ENCODE assay signal across 21 cellular contexts in the genomic region with DNA sequence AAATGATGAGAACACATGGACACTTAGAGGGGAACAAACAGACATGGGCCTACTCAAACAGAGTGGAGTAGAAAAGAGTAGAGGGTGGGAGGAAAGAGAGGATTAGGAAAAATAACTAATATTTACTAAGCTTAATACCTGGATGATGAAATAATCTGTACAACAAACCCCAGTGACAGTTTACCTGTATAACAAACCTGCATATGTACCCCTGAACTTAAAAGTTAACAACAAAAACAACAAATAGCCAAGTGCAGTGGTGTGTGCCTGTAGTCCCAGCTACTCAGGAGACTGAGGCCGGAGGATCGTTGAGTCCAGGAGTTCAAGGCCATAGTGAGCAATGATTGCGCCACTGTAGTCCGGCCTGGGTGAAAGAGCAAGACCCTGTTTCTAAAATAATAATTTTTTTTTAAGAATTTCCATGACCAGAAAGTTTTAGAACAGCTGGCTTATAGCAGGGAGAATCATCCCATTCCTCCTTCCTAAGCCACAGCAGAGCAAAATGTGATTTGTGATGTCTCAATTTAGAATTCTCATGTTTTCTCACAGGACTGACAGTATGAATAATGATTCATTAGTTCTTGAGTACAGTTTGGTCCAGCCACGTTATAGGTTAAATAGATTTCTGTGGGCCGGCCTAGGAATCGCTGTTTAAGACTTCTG.
DNase-seq lines count a peak whose midpoint lies in the region; ATAC-seq, FAIRE-seq and TF ChIP-seq lines count a peak whose summit lies in the region.
"Had no signal": no experiment of that assay in that cellular context is flagged by ENCODE, and none has a peak within 500 bp of the region (broad histone marks: within the 10 kb centered on the region; RNA-seq: fewer than 3 reads in every experiment).

No MANE protein-coding gene starts in this region.

- no peaks in the 10 kb centered on the region for H3K36me3 ChIP-seq in astrocyte (ENCODE audit: insufficient read depth, low read length)
- H3K36me3 ChIP-seq: heart right ventricle, right atrium auricular region, vagina had no signal

- H3K27ac ChIP-seq in astrocyte (ENCODE audit: low read depth, low read length) = no peak overlapping the region
- H3K27ac ChIP-seq: C4-2B, GM23248, heart right ventricle, right atrium auricular region, vagina had no signal

- H3K4me3 ChIP-seq in astrocyte (ENCODE audit: insufficient read depth, low read depth, low read length) = no peak overlapping the region
- H3K4me3 ChIP-seq: GM23248, heart right ventricle, right atrium auricular region, vagina had no signal

- no peak overlapping the region for H3K9ac ChIP-seq in astrocyte (ENCODE audit: low read length)
- H3K9ac ChIP-seq: GM23248 had no signal

- FAIRE-seq in astrocyte (lab: Jason Lieb, UNC) = no peak

- intact Hi-C loops in natural killer cell (cut with micrococcal nuclease) = no loop called here

- H3K27me3 ChIP-seq in astrocyte (ENCODE audit: insufficient read depth, low read length) = no peaks in the 10 kb centered on the region
- H3K27me3 ChIP-seq: heart right ventricle, right atrium auricular region, vagina had no signal

- peak overlapping the region; percentile 56 to 70 for H3K27ac Mint-ChIP-seq in natural killer cell
- peak overlapping the region in 1 of 2 donors; percentile 42 for H3K27ac Mint-ChIP-seq in natural killer cell treated with Interleukin-12 subunit alpha and Interleukin-12 subunit beta and Interleukin-15 and Interleukin-18, amount 100 ng/mL, for 72 hours
- H3K27ac Mint-ChIP-seq in astrocyte (ENCODE audit: unreplicated experiment) = peak overlapping the region; percentile 1
- H3K27ac Mint-ChIP-seq in mesothelial cell of epicardium = peak overlapping the region; percentile 76
- H3K27ac Mint-ChIP-seq: activated B cell treated with CpG ODN at 0.5 μM for 24 hours; activated CD8-positive, alpha-beta T cell treated with anti-CD3 and anti-CD28 coated beads for 36 hours had no signal

- TF ChIP-seq CTCF in natural killer cell (IDR thresholded peaks at IDR 0.05) = no peak
- TF ChIP-seq CTCF in astrocyte (IDR thresholded peaks at IDR 0.05; ENCODE audit: insufficient read depth, low read depth, low read length) = no peak
- no peak for TF ChIP-seq CTCF in mesothelial cell of epicardium (IDR thresholded peaks at IDR 0.05; ENCODE audit: unreplicated experiment)

- H3K4me1 ChIP-seq in astrocyte (ENCODE audit: insufficient read depth, low read length) = no peaks in the 10 kb centered on the region
- H3K4me1 ChIP-seq: right atrium auricular region, vagina had no signal

- no peak overlapping the region for H3K4me3 Mint-ChIP-seq in natural killer cell
- no peak overlapping the region for H3K4me3 Mint-ChIP-seq in natural killer cell treated with Interleukin-12 subunit alpha and Interleukin-12 subunit beta and Interleukin-15 and Interleukin-18, amount 100 ng/mL, for 72 hours
- H3K4me3 Mint-ChIP-seq in astrocyte (ENCODE audit: unreplicated experiment) = no peak overlapping the region
- H3K4me3 Mint-ChIP-seq in mesothelial cell of epicardium = no peak overlapping the region
- H3K4me3 Mint-ChIP-seq: activated B cell treated with CpG ODN at 0.5 μM for 24 hours; activated CD8-positive, alpha-beta T cell treated with anti-CD3 and anti-CD28 coated beads for 36 hours; activated T-cell treated with anti-CD3 and anti-CD28 coated beads, Interleukin-2, amount 50 U/mL, for 72 hours had no signal

- H3K9me3 Mint-ChIP-seq in natural killer cell = no peaks in the 10 kb centered on the region
- H3K9me3 Mint-ChIP-seq in natural killer cell treated with Interleukin-12 subunit alpha and Interleukin-12 subunit beta and Interleukin-15 and Interleukin-18, amount 100 ng/mL, for 72 hours = no peaks in the 10 kb centered on the region
- H3K9me3 Mint-ChIP-seq in astrocyte (ENCODE audit: unreplicated experiment) = no peaks in the 10 kb centered on the region
- H3K9me3 Mint-ChIP-seq in mesothelial cell of epicardium = no peaks in the 10 kb centered on the region
- H3K9me3 Mint-ChIP-seq: activated B cell treated with CpG ODN at 0.5 μM for 24 hours; activated CD8-positive, alpha-beta T cell treated with anti-CD3 and anti-CD28 coated beads for 36 hours; activated T-cell treated with anti-CD3 and anti-CD28 coated beads, Interleukin-2, amount 50 U/mL, for 72 hours had no signal

- H3K4me1 Mint-ChIP-seq in natural killer cell = peaks cover 20 to 21% of the 10 kb centered on the region in 2 donors
- peaks cover 13 to 17% of the 10 kb centered on the region in 2 donors for H3K4me1 Mint-ChIP-seq in natural killer cell treated with Interleukin-12 subunit alpha and Interleukin-12 subunit beta and Interleukin-15 and Interleukin-18, amount 100 ng/mL, for 72 hours (ENCODE audit: low read depth in 2 of 2)
- H3K4me1 Mint-ChIP-seq in astrocyte (ENCODE audit: low read depth, unreplicated experiment) = peaks cover 9% of the 10 kb centered on the region
- peaks cover 15% of the 10 kb centered on the region for H3K4me1 Mint-ChIP-seq in mesothelial cell of epicardium

- H4K20me1 ChIP-seq in astrocyte (ENCODE audit: insufficient read depth, low read length) = peaks cover 40% of the 10 kb centered on the region

- no peak overlapping the region for H3K4me2 ChIP-seq in astrocyte (ENCODE audit: low read length)

- no peaks in the 10 kb centered on the region for H3K9me3 ChIP-seq in astrocyte (ENCODE audit: insufficient read depth, low read depth, low read length)
- H3K9me3 ChIP-seq: heart right ventricle, right atrium auricular region, vagina had no signal

- no peak overlapping the region for H2AFZ ChIP-seq in astrocyte (ENCODE audit: low read depth, low read length)
- H2AFZ ChIP-seq: GM23248 had no signal

- H3K79me2 ChIP-seq in astrocyte (ENCODE audit: insufficient read depth, low read length) = peaks cover 59% of the 10 kb centered on the region

- H3K27me3 Mint-ChIP-seq in natural killer cell (ENCODE audit: low read depth in 2 of 2) (no peaks in the 10 kb centered on the region), astrocyte (ENCODE audit: low read depth, unreplicated experiment) (no peaks in the 10 kb centered on the region), mesothelial cell of epicardium (ENCODE audit: low read depth) (no peaks in the 10 kb centered on the region)
- no peaks in the 10 kb centered on the region for H3K27me3 Mint-ChIP-seq in natural killer cell treated with Interleukin-12 subunit alpha and Interleukin-12 subunit beta and Interleukin-15 and Interleukin-18, amount 100 ng/mL, for 72 hours
- H3K27me3 Mint-ChIP-seq: activated B cell treated with CpG ODN at 0.5 μM for 24 hours; activated CD8-positive, alpha-beta T cell treated with anti-CD3 and anti-CD28 coated beads for 36 hours had no signal

- DNase-seq in natural killer cell (no peak), astrocyte (ENCODE audit: low read depth) (no peak), mesothelial cell of epicardium (ENCODE audit: low spot score in 2 of 2, unreplicated experiment in 2 of 2) (no peak), KBM-7 (no peak)
- DNase-seq in natural killer cell treated with Interleukin-12 subunit alpha and Interleukin-12 subunit beta and Interleukin-15 and Interleukin-18, amount 100 ng/mL, for 72 hours (ENCODE audit: low spot score) = no peak
- DNase-seq: activated B cell treated with CpG ODN at 0.5 μM for 24 hours; activated CD8-positive, alpha-beta T cell treated with anti-CD3 and anti-CD28 coated beads for 36 hours; activated T-cell treated with anti-CD3 and anti-CD28 coated beads, Interleukin-2, amount 50 U/mL, for 72 hours; GDM1; GM23248; heart right ventricle; NCI-H1694; NCI-H69; SHP77; stimulated activated CD4-positive, alpha-beta T cell treated with anti-CD3 and anti-CD28 coated beads, Interleukin-15, amount 100 ng/mL, for 24 hours had no signal

- in situ Hi-C loops in KBM-7 (cut with MboI; ENCODE audit: low pct_unique_long_range_greater_than_20kb, low sequenced_read_pairs) = no loop called here

- H3K36me3 Mint-ChIP-seq in natural killer cell (no peaks in the 10 kb centered on the region), astrocyte (ENCODE audit: low read depth, unreplicated experiment) (peaks cover 2% of the 10 kb centered on the region), mesothelial cell of epicardium (no peaks in the 10 kb centered on the region)
- no peaks in the 10 kb centered on the region for H3K36me3 Mint-ChIP-seq in natural killer cell treated with Interleukin-12 subunit alpha and Interleukin-12 subunit beta and Interleukin-15 and Interleukin-18, amount 100 ng/mL, for 72 hours

- no peak for ATAC-seq in natural killer cell
- ATAC-seq in natural killer cell treated with Interleukin-12 subunit alpha and Interleukin-12 subunit beta and Interleukin-15 and Interleukin-18, amount 100 ng/mL, for 72 hours = no peak
- ATAC-seq in HG03460 (IDR thresholded peaks at IDR 0.05; ENCODE audit: unreplicated experiment) = no peak
- ATAC-seq in HG03139 (IDR thresholded peaks at IDR 0.05; ENCODE audit: unreplicated experiment) = no peak
- ATAC-seq in HG03342 (IDR thresholded peaks at IDR 0.05; ENCODE audit: unreplicated experiment) = no peak
- ATAC-seq: activated CD8-positive, alpha-beta T cell treated with anti-CD3 and anti-CD28 coated beads for 36 hours; activated T-cell treated with anti-CD3 and anti-CD28 coated beads, Interleukin-2, amount 50 U/mL, for 72 hours had no signal
